10 cellular contexts compared by ENCODE assay signal in the genomic region with DNA sequence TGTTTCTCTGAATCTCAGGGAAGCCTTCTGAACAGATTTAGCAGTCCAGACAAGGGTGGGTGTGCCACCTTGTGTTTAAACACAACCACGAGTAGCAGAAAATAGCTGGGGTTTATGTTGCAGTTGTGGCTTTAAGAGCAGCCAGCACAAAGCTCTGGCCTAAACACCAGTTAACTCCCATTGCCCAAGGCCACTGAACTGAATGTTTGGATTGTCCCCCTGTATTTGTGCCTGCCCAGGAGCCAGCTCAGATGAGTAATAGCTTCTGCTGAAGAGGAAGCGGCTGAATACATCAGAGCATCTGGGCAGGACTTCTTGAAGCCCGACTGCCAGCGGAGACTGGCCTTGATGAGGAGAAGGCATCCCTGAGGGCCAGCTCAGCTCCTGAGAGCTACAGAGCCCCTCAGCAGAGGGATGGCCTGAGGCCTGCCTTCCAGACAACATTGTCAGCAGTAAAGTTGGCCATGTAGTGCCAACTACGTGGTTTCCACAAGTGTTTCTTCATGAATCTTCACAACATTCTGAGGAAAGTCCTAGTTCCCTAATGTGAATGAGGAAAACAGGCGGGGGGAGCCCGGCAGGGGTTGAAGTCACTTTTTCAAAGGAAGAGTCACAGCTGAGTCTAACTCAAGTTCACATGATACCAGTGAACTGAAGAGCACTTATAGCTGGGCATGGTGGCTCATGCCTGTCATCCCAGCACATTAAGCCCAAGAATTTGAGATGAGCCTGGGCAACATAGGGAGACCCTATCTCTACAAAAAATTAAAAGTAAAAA.
A peak's percentile ranks its signal among the peaks of the same experiment; 100 is the strongest.
DNase-seq lines count a peak whose midpoint lies in the region; ATAC-seq and TF ChIP-seq lines count a peak whose summit lies in the region.
"Had no signal": no experiment of that assay in that cellular context is flagged by ENCODE, and none has a peak within 500 bp of the region (broad histone marks: within the 10 kb centered on the region; RNA-seq: fewer than 3 reads in every experiment).

No MANE protein-coding gene starts in this region.

- CTCF ChIA-PET in GM10248 (lab: Yijun Ruan, JAX) = interaction anchor here (0.8 to 17.7 kb wide), 26 partner anchors 8 to 438 kb away, joined by 3 to 398 read pairs (median 5); a partner anchor contains a TSS

- H3K27ac Mint-ChIP-seq in T-helper 17 cell = peak overlapping the region; percentile 32
- H3K27ac Mint-ChIP-seq: activated CD4-positive, alpha-beta memory T cell treated with anti-CD3 and anti-CD28 coated beads, Interleukin-2, amount 10 ng/mL, durations not matched to agents 7 days and 5 days had no signal

- H3K36me3 Mint-ChIP-seq in T-helper 17 cell (ENCODE audit: low read depth) = no peaks in the 10 kb centered on the region

- peaks cover 24% of the 10 kb centered on the region for H3K4me1 Mint-ChIP-seq in T-helper 17 cell

- H3K4me3 ChIP-seq in fibroblast of the aortic adventitia (ENCODE audit: low read depth, low read length) (no peak overlapping the region), skin epidermis (no peak overlapping the region)

- DNase-seq in GM10248 (ENCODE audit: extremely low spot score) (no peak), T-helper 17 cell (no peak), fibroblast of the aortic adventitia (ENCODE audit: low read depth) (peak; percentile 77), HT-29 (ENCODE audit: low spot score) (no peak), DMS79 treated with DMSO at 0.1 percent for 48 hours (lab: John Stamatoyannopoulos, UW) (no peak)
- DNase-seq in stimulated activated CD4-positive, alpha-beta T cell treated with anti-CD3 and anti-CD28 coated beads, Interleukin-4, amount 100 ng/mL, for 4 hours = no peak
- DNase-seq in stimulated activated naive CD4-positive, alpha-beta T cell treated with Interleukin-2 at 50 U/mL for 16 hours (lab: John Stamatoyannopoulos, UW) = no peak

- TF ChIP-seq CTCF in GM10248 (IDR thresholded peaks at IDR 0.05; ENCODE audit: control extremely low read depth, extremely low read depth, low read depth, missing control alignments) = peak; percentile 7
- peak; percentile 32 for TF ChIP-seq CTCF in fibroblast of the aortic adventitia (IDR thresholded peaks at IDR 0.05; ENCODE audit: insufficient read depth, low read length)

- H3K9me3 ChIP-seq in T-helper 17 cell (ENCODE audit: control insufficient read depth, low read length, poor library complexity, severe bottlenecking) = no peaks in the 10 kb centered on the region

- H3K27ac ChIP-seq in skin epidermis = peak overlapping the region in 14 of 21 experiments; percentile 6 to 82 (median 40)
- H3K27ac ChIP-seq: parathyroid adenoma had no signal

- no peak overlapping the region for H3K4me3 Mint-ChIP-seq in T-helper 17 cell
- H3K4me3 Mint-ChIP-seq: activated CD4-positive, alpha-beta memory T cell treated with anti-CD3 and anti-CD28 coated beads, Interleukin-2, amount 10 ng/mL, durations not matched to agents 7 days and 5 days had no signal

- ATAC-seq in T-helper 17 cell = no peak

- H3K27me3 Mint-ChIP-seq in T-helper 17 cell = no peaks in the 10 kb centered on the region

- POLR2A ChIA-PET in GM10248 (lab: Yijun Ruan, JAX) = no interaction called here
